Comparison of ENCODE assay signal across 1 cellular context in genomic region chr6:18400831-18401446, GRCh38.
TF ChIP-seq lines count a peak whose summit lies in the region.

No MANE protein-coding gene starts in this region.

TF ChIP-seq in GM12878, 131 proteins besides CTCF, POLR2A, EP300 and RAD21 (continued from another document and continues in another):
- TF ChIP-seq PRDM15 (CRISPR knock-in tag; IDR thresholded peaks at IDR 0.05) = no peak
- no peak for TF ChIP-seq PAX5 (IDR thresholded peaks at IDR 0.05; ENCODE audit: borderline replicate concordance, low read depth, low read length)
- no peak for TF ChIP-seq NFYA (IDR thresholded peaks at IDR 0.05; ENCODE audit: borderline replicate concordance, low read depth, low read length)
- TF ChIP-seq WRNIP1 (IDR thresholded peaks at IDR 0.05; ENCODE audit: borderline replicate concordance, low read depth, low read length) = no peak
- TF ChIP-seq, protein P1, sequence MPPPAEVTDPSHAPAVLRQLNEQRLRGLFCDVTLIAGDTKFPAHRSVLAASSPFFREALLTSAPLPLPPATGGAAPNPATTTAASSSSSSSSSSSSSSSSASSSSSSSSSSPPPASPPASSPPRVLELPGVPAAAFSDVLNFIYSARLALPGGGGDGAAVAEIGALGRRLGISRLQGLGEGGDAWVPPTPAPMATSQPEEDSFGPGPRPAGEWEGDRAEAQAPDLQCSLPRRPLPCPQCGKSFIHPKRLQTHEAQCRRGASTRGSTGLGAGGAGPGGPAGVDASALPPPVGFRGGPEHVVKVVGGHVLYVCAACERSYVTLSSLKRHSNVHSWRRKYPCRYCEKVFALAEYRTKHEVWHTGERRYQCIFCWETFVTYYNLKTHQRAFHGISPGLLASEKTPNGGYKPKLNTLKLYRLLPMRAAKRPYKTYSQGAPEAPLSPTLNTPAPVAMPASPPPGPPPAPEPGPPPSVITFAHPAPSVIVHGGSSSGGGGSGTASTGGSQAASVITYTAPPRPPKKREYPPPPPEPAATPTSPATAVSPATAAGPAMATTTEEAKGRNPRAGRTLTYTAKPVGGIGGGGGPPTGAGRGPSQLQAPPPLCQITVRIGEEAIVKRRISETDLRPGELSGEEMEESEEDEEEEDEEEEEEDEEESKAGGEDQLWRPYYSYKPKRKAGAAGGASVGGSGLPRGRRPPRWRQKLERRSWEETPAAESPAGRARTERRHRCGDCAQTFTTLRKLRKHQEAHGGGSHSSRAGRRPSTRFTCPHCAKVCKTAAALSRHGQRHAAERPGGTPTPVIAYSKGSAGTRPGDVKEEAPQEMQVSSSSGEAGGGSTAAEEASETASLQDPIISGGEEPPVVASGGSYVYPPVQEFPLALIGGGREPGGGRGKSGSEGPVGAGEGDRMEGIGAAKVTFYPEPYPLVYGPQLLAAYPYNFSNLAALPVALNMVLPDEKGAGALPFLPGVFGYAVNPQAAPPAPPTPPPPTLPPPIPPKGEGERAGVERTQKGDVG (CRISPR knock-in tag; IDR thresholded peaks at IDR 0.05) = no peak
- TF ChIP-seq CHD1 (IDR thresholded peaks at IDR 0.05; ENCODE audit: low read depth, low read length) = no peak
- TF ChIP-seq MEF2B (IDR thresholded peaks at IDR 0.05; ENCODE audit: partially characterized antibody, poor library complexity, severe bottlenecking) = no peak
- peak; percentile 96 for TF ChIP-seq POU2F2 (IDR thresholded peaks at IDR 0.05; ENCODE audit: borderline replicate concordance, low read depth, low read length)
- TF ChIP-seq IKZF1 (conservative IDR thresholded peaks at IDR 0.05) = peak; percentile 46
- no peak for TF ChIP-seq RELB (IDR thresholded peaks at IDR 0.05; ENCODE audit: low read depth)
- TF ChIP-seq SIN3A (IDR thresholded peaks at IDR 0.05; ENCODE audit: low read depth, low read length) = no peak
- no peak for TF ChIP-seq SMARCA5 (IDR thresholded peaks at IDR 0.05)
- no peak for TF ChIP-seq BCL3 (IDR thresholded peaks at IDR 0.05; ENCODE audit: borderline replicate concordance, insufficient read depth, low read depth, low read length, poor library complexity, severe bottlenecking)
- TF ChIP-seq SMAD5 (IDR thresholded peaks at IDR 0.05; ENCODE audit: low read depth) = no peak
- TF ChIP-seq RCOR1 (conservative IDR thresholded peaks at IDR 0.05; ENCODE audit: low read depth, low read length) = no peak
- no peak for TF ChIP-seq RB1 (IDR thresholded peaks at IDR 0.05; ENCODE audit: borderline replicate concordance)
- no peak for TF ChIP-seq PML (IDR thresholded peaks at IDR 0.05; ENCODE audit: low read length)
- no peak for TF ChIP-seq PAX8 (IDR thresholded peaks at IDR 0.05)
- TF ChIP-seq ZBED1 (IDR thresholded peaks at IDR 0.05; ENCODE audit: borderline replicate concordance) = no peak
- peak; percentile 32; the same call in 1 of the 2 replicates for TF ChIP-seq EED (IDR thresholded peaks at IDR 0.05; ENCODE audit: low read depth)
- TF ChIP-seq CEBPB (IDR thresholded peaks at IDR 0.05; ENCODE audit: borderline replicate concordance in 1 of 2, low read depth in 2 of 2, low read length in 2 of 2) = no peak; a peak in 1 of 4 replicates
- peak; percentile 87 for TF ChIP-seq DPF2 (IDR thresholded peaks at IDR 0.05)
- TF ChIP-seq HDGF (IDR thresholded peaks at IDR 0.05) = no peak
- TF ChIP-seq ZNF274 (IDR thresholded peaks at IDR 0.05; ENCODE audit: insufficient read depth, insufficient read length) = no peak
- no peak for TF ChIP-seq IRF5 (IDR thresholded peaks at IDR 0.05; ENCODE audit: borderline replicate concordance)
- TF ChIP-seq SP1 (IDR thresholded peaks at IDR 0.05; ENCODE audit: low read depth, low read length) = no peak
- no peak for TF ChIP-seq RBBP5 (conservative IDR thresholded peaks at IDR 0.05)
- no peak for TF ChIP-seq RAD51 (IDR thresholded peaks at IDR 0.05)
- TF ChIP-seq, protein P2, sequence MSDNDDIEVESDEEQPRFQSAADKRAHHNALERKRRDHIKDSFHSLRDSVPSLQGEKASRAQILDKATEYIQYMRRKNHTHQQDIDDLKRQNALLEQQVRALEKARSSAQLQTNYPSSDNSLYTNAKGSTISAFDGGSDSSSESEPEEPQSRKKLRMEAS (IDR thresholded peaks at IDR 0.05; ENCODE audit: low read depth, low read length) = no peak
- peak; percentile 36 to 42; a peak in 2 of 4 replicates for TF ChIP-seq IKZF2 (IDR thresholded peaks at IDR 0.05)
- no peak for TF ChIP-seq EGR1 (IDR thresholded peaks at IDR 0.05; ENCODE audit: borderline replicate concordance in 1 of 2, low read depth in 2 of 2, low read length in 2 of 2)
- no peak for TF ChIP-seq FOXM1 (IDR thresholded peaks at IDR 0.05; ENCODE audit: low read depth, low read length)
- no peak for TF ChIP-seq MYB (IDR thresholded peaks at IDR 0.05; ENCODE audit: borderline replicate concordance, low read depth, low read length)
- TF ChIP-seq SREBF2 (IDR thresholded peaks at IDR 0.05; ENCODE audit: low read length) = no peak
- TF ChIP-seq BHLHE40 (IDR thresholded peaks at IDR 0.05; ENCODE audit: borderline replicate concordance in 1 of 2, low read depth in 2 of 2, low read length in 1 of 2) = 0 out of 4 replicates have a peak, but pooled peaks of 1 of the 2 experiments have one; percentile 19
- 0 out of 2 replicates have a peak, but pooled peaks have one; percentile 24 for TF ChIP-seq EZH2 (IDR thresholded peaks at IDR 0.05; ENCODE audit: borderline replicate concordance, control insufficient read depth, low read depth, low read length)
- TF ChIP-seq CHD4 (IDR thresholded peaks at IDR 0.05) = no peak
- TF ChIP-seq FOXK2 (IDR thresholded peaks at IDR 0.05) = no peak
- peak in 1 of 2 experiments; percentile 73; a peak in 1 of 4 replicates for TF ChIP-seq ETV6 (conservative IDR thresholded peaks at IDR 0.05 in 1 of 2, IDR thresholded peaks at IDR 0.05 in 1 of 2; ENCODE audit: borderline replicate concordance in 1 of 2, low read depth in 1 of 2)
- TF ChIP-seq USF2 (IDR thresholded peaks at IDR 0.05; ENCODE audit: borderline replicate concordance, low read depth, low read length) = no peak; the same call in 1 of the 2 replicates
- TF ChIP-seq MYC (IDR thresholded peaks at IDR 0.05; ENCODE audit: insufficient read depth, insufficient read length, insufficient replicate concordance, low read length, severe bottlenecking) = no peak
- TF ChIP-seq MEF2A (IDR thresholded peaks at IDR 0.05; ENCODE audit: insufficient read depth, low read depth, low read length) = 0 out of 2 replicates have a peak, but pooled peaks have one; percentile 19
- no peak for TF ChIP-seq IRF3 (IDR thresholded peaks at IDR 0.05)
- TF ChIP-seq, protein P3, sequence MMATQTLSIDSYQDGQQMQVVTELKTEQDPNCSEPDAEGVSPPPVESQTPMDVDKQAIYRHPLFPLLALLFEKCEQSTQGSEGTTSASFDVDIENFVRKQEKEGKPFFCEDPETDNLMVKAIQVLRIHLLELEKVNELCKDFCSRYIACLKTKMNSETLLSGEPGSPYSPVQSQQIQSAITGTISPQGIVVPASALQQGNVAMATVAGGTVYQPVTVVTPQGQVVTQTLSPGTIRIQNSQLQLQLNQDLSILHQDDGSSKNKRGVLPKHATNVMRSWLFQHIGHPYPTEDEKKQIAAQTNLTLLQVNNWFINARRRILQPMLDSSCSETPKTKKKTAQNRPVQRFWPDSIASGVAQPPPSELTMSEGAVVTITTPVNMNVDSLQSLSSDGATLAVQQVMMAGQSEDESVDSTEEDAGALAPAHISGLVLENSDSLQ (IDR thresholded peaks at IDR 0.05) = peak; percentile 91
- TF ChIP-seq ZNF207 (IDR thresholded peaks at IDR 0.05; ENCODE audit: borderline replicate concordance) = no peak
- TF ChIP-seq, protein P4, sequence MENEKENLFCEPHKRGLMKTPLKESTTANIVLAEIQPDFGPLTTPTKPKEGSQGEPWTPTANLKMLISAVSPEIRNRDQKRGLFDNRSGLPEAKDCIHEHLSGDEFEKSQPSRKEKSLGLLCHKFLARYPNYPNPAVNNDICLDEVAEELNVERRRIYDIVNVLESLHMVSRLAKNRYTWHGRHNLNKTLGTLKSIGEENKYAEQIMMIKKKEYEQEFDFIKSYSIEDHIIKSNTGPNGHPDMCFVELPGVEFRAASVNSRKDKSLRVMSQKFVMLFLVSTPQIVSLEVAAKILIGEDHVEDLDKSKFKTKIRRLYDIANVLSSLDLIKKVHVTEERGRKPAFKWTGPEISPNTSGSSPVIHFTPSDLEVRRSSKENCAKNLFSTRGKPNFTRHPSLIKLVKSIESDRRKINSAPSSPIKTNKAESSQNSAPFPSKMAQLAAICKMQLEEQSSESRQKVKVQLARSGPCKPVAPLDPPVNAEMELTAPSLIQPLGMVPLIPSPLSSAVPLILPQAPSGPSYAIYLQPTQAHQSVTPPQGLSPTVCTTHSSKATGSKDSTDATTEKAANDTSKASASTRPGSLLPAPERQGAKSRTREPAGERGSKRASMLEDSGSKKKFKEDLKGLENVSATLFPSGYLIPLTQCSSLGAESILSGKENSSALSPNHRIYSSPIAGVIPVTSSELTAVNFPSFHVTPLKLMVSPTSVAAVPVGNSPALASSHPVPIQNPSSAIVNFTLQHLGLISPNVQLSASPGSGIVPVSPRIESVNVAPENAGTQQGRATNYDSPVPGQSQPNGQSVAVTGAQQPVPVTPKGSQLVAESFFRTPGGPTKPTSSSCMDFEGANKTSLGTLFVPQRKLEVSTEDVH (IDR thresholded peaks at IDR 0.05; ENCODE audit: low read depth, partially characterized antibody) = no peak
- TF ChIP-seq, protein P5, sequence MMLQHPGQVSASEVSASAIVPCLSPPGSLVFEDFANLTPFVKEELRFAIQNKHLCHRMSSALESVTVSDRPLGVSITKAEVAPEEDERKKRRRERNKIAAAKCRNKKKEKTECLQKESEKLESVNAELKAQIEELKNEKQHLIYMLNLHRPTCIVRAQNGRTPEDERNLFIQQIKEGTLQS (IDR thresholded peaks at IDR 0.05; ENCODE audit: borderline replicate concordance, extremely low read depth, low read depth, low read length) = no peak
- no peak for TF ChIP-seq ZNF217 (IDR thresholded peaks at IDR 0.05)
